In the genomic region with DNA sequence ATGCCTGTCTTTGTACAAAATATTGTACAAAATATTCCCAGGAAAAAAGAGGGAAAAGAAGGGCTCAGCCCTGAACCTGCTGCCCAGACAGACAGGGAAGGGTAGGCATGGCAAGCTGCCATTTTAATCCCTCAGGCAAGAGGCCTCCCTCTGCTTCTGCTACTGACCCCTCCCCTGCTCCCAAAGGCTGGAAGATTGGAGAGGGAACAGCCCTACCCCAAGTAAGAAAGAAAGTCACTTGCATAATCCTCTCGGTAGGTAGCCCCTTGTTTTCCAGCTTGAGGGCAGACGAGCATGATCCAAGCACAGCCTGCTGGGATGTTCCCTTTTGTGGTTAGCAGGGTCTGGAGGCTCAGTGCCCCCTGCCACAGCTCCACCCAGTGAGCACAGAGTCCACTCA, we compare ENCODE assay signal across 20 cellular contexts.
"Had no signal": no experiment of that assay in that cellular context is flagged by ENCODE, and none has a peak within 500 bp of the region (broad histone marks: within the 10 kb centered on the region; RNA-seq: fewer than 3 reads in every experiment).

No MANE protein-coding gene starts in this region.

- DNase-seq: activated CD4-positive, alpha-beta T cell treated with anti-CD3 and anti-CD28 coated beads, Interleukin-2, amount 50 U/mL, for 1 hour; activated CD4-positive, CD25-positive, alpha-beta regulatory T cell treated with anti-CD3 and anti-CD28 coated beads, Interleukin-2, amount 50 U/mL, for 72 hours; activated CD8-positive, alpha-beta memory T cell treated with anti-CD3 and anti-CD28 coated beads, Interleukin-2, amount 50 U/mL, for 48 hours; activated effector memory CD4-positive, alpha-beta T cell treated with anti-CD3 and anti-CD28 coated beads, Interleukin-2, amount 50 U/mL, for 16 hours; activated T-cell treated with anti-CD3 and anti-CD28 coated beads, Interleukin-2, amount 50 U/mL, for 72 hours; dermis blood vessel endothelial cell; effector memory CD8-positive, alpha-beta T cell; hippocampal formation; kidney; mammary epithelial cell; ovary; psoas muscle; stimulated activated CD4-positive, alpha-beta T cell treated with anti-CD3 and anti-CD28 coated beads, Interleukin-4, amount 100 ng/mL, for 4 hours; stimulated activated naive B cell treated with anti-CD40 and anti-IgM and Interleukin-4, amounts not matched to agents 10 μg/mL and 1 μg/mL and 100 μg/mL, for 72 hours; upper lobe of right lung had no signal

- H3K36me3 ChIP-seq: ovary had no signal

- H3K27ac Mint-ChIP-seq: activated naive CD4-positive, alpha-beta T cell treated with anti-CD3 and anti-CD28 coated beads, Interleukin-2, amount 50 U/mL, for 24 hours; activated T-cell treated with anti-CD3 and anti-CD28 coated beads, Interleukin-2, amount 50 U/mL, for 72 hours; effector memory CD8-positive, alpha-beta T cell; stimulated activated naive B cell treated with anti-CD40 and anti-IgM and Interleukin-4, amounts not matched to agents 10 μg/mL and 1 μg/mL and 100 μg/mL, for 72 hours; T-helper 1 cell treated with Interleukin-12 subunit alpha and Interleukin-12 subunit beta and Interleukin-4 antibody, amounts not matched to agents 30 μg/mL and 1 μg/mL, for 36 hours had no signal

- H3K9me3 ChIP-seq: ovary, psoas muscle, upper lobe of right lung had no signal

- H3K27me3 ChIP-seq: ovary, upper lobe of right lung had no signal

- H3K4me1 ChIP-seq: psoas muscle had no signal

- H3K27ac ChIP-seq: ovary, psoas muscle, upper lobe of right lung had no signal

- H3K36me3 Mint-ChIP-seq: activated naive CD4-positive, alpha-beta T cell treated with anti-CD3 and anti-CD28 coated beads, Interleukin-2, amount 50 U/mL, for 24 hours; stimulated activated naive B cell treated with anti-CD40 and anti-IgM and Interleukin-4, amounts not matched to agents 10 μg/mL and 1 μg/mL and 100 μg/mL, for 72 hours had no signal

- H3K4me3 ChIP-seq: ovary, psoas muscle, smooth muscle cell, upper lobe of right lung had no signal

- H3K9me3 Mint-ChIP-seq: activated naive CD4-positive, alpha-beta T cell treated with anti-CD3 and anti-CD28 coated beads, Interleukin-2, amount 50 U/mL, for 24 hours; activated T-cell treated with anti-CD3 and anti-CD28 coated beads, Interleukin-2, amount 50 U/mL, for 72 hours; effector memory CD8-positive, alpha-beta T cell; neural crest cell; stimulated activated naive B cell treated with anti-CD40 and anti-IgM and Interleukin-4, amounts not matched to agents 10 μg/mL and 1 μg/mL and 100 μg/mL, for 72 hours; T-helper 1 cell treated with Interleukin-12 subunit alpha and Interleukin-12 subunit beta and Interleukin-4 antibody, amounts not matched to agents 30 μg/mL and 1 μg/mL, for 36 hours had no signal

- H3K27me3 Mint-ChIP-seq: activated naive CD4-positive, alpha-beta T cell treated with anti-CD3 and anti-CD28 coated beads, Interleukin-2, amount 50 U/mL, for 24 hours; stimulated activated naive B cell treated with anti-CD40 and anti-IgM and Interleukin-4, amounts not matched to agents 10 μg/mL and 1 μg/mL and 100 μg/mL, for 72 hours had no signal

- H3K4me3 Mint-ChIP-seq: activated naive CD4-positive, alpha-beta T cell treated with anti-CD3 and anti-CD28 coated beads, Interleukin-2, amount 50 U/mL, for 24 hours; activated T-cell treated with anti-CD3 and anti-CD28 coated beads, Interleukin-2, amount 50 U/mL, for 72 hours; effector memory CD8-positive, alpha-beta T cell; neural crest cell; stimulated activated naive B cell treated with anti-CD40 and anti-IgM and Interleukin-4, amounts not matched to agents 10 μg/mL and 1 μg/mL and 100 μg/mL, for 72 hours; T-helper 1 cell treated with Interleukin-12 subunit alpha and Interleukin-12 subunit beta and Interleukin-4 antibody, amounts not matched to agents 30 μg/mL and 1 μg/mL, for 36 hours had no signal

- ATAC-seq: activated T-cell treated with anti-CD3 and anti-CD28 coated beads, Interleukin-2, amount 50 U/mL, for 72 hours; effector memory CD8-positive, alpha-beta T cell; left lobe of liver; stimulated activated naive B cell treated with anti-CD40 and anti-IgM and Interleukin-4, amounts not matched to agents 10 μg/mL and 1 μg/mL and 100 μg/mL, for 72 hours; upper lobe of right lung had no signal
